Comparison of ENCODE assay signal across 8 cellular contexts in the genomic region with DNA sequence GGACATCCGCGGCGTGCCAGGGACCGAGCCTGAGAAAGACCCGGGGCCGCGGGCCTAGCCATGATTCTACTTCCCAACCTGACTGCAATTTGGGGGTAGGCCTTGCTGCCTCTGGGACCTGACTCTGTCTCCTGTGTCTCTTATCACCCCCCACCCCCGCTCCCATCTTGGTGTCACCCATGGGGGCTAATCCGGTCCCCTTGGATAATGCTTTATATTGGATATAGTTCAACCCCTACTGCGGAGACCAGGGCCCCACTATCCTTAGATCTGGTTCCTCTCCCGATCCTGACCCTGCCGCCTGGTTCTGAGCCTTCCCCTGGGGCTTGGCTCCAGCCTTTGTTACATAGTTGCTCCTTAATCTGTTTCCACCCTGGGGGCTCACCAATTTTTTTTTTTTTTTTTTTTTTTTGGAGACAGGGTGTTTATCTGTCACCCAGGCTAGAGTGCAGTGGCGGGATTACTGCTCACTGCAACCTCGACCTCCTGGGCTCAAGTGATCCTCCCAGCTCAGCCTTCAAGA. TPM values are rescaled to one million over a fixed set of nuclear protein-coding genes. Genes with fewer than 3 reads are reported as not detected.
DNase-seq lines count a peak whose midpoint lies in the region; ATAC-seq and TF ChIP-seq lines count a peak whose summit lies in the region.

No MANE protein-coding gene starts in this region.

- H3K4me3 ChIP-seq in heart right ventricle: peak overlapping the region; percentile 51 to 96 (median 83)
- peak overlapping the region; percentile 73 to 91 (median 74) for H3K4me3 ChIP-seq in breast epithelium
- peak overlapping the region; percentile 71 for H3K4me3 ChIP-seq in mononuclear cell (ENCODE audit: low read length)
- peak overlapping the region; percentile 67 to 89 for H3K4me3 ChIP-seq in vagina

- 39 to 43% methylated on average over 14 of the region's 14 CpGs for WGBS in heart right ventricle, 2 donors

- no peak for DNase-seq in heart right ventricle
- DNase-seq in Right ventricle myocardium superior: no peak
- DNase-seq in breast epithelium (ENCODE audit: low spot score in 2 of 2): no peak
- DNase-seq in vagina (ENCODE audit: extremely low spot score in 2 of 2): no peak
- no peak for DNase-seq in UCSD-AML1 (lab: John Stamatoyannopoulos, UW; ENCODE audit: unreplicated experiment)
- DNase-seq in kidney tubule cell (ENCODE audit: low spot score): no peak
- no peak for DNase-seq in AG08396 (ENCODE audit: low spot score)

- H3K36me3 ChIP-seq in heart right ventricle (peaks cover 0 to 18% (median 0%) of the 10 kb centered on the region in 9 donors), breast epithelium (no peaks in the 10 kb centered on the region), vagina (peaks cover 0 to 11% of the 10 kb centered on the region in 2 donors)

- H3K4me1 ChIP-seq in heart right ventricle: peaks cover 3 to 51% (median 31%) of the 10 kb centered on the region in 9 donors
- H3K4me1 ChIP-seq in breast epithelium: peaks cover 0 to 2% of the 10 kb centered on the region in 2 donors
- H3K4me1 ChIP-seq in mononuclear cell (ENCODE audit: insufficient read depth, low read length): peaks cover 66% of the 10 kb centered on the region
- H3K4me1 ChIP-seq in vagina: peaks cover 43% of the 10 kb centered on the region

- intact Hi-C loops in heart right ventricle (cut with DNase I) (loop anchor here in 6 of 10 donors (5.0 to 10.0 kb wide), 5 partner anchors 65 to 285 kb away; a partner anchor contains a TSS), Right ventricle myocardium superior (cut with DNase I) (loop anchor here (5.0 kb wide), 1 partner anchor 88 kb away; a partner anchor contains a TSS), breast epithelium (cut with DNase I; ENCODE audit: low total_unique reads) (no loop called here), vagina (cut with DNase I) (loop anchor here (5.0 kb wide), 1 partner anchor 288 kb away; a partner anchor contains a TSS)

- H3K27ac ChIP-seq in heart right ventricle (peak overlapping the region in 8 of 10 donors; percentile 63 to 93 (median 88)), breast epithelium (peak overlapping the region; percentile 84 to 95), vagina (peak overlapping the region; percentile 78)

- H3K27me3 ChIP-seq in heart right ventricle: no peaks in the 10 kb centered on the region
- no peaks in the 10 kb centered on the region for H3K27me3 ChIP-seq in breast epithelium
- H3K27me3 ChIP-seq in mononuclear cell (ENCODE audit: insufficient read depth, low read length): no peaks in the 10 kb centered on the region
- H3K27me3 ChIP-seq in vagina: no peaks in the 10 kb centered on the region

- TF ChIP-seq POLR2A in breast epithelium (IDR thresholded peaks at IDR 0.05): no peak
- TF ChIP-seq POLR2A in vagina (IDR thresholded peaks at IDR 0.05): no peak

- TF ChIP-seq CTCF in heart right ventricle (IDR thresholded peaks at IDR 0.05) (no peak), breast epithelium (IDR thresholded peaks at IDR 0.05) (no peak), vagina (IDR thresholded peaks at IDR 0.05) (no peak)

- ATAC-seq in heart right ventricle: no peak
- no peak for ATAC-seq in Right ventricle myocardium superior (ENCODE audit: poor library complexity)

- H3K9me3 ChIP-seq in heart right ventricle: no peaks in the 10 kb centered on the region
- no peaks in the 10 kb centered on the region for H3K9me3 ChIP-seq in breast epithelium
- no peaks in the 10 kb centered on the region for H3K9me3 ChIP-seq in mononuclear cell (ENCODE audit: low read depth, low read length)
- no peaks in the 10 kb centered on the region for H3K9me3 ChIP-seq in vagina

RNA-seq across cellular contexts. Expression of a gene that starts 1.3 kb away (rescaled TPM):
- 1 to 10 TPM; 2.8 to 8.6 (median 4.8) TPM for total RNA-seq in heart right ventricle
- 1 to 10 TPM; 2.2 to 6.1 TPM for polyA plus RNA-seq in heart right ventricle
- total RNA-seq in Right ventricle myocardium superior: 3.6 TPM
- 10 to 100 TPM; 10.2 to 13.0 (median 10.6) TPM for total RNA-seq in breast epithelium
- total RNA-seq in mononuclear cell: 7.3 TPM
- 12.5 TPM for total RNA-seq in vagina

RNA-seq across cellular contexts. Expression of a gene that starts 1.9 kb away (rescaled TPM):
- total RNA-seq in heart right ventricle (10 to 100 TPM; 14.3 to 24.9 (median 16.8) TPM), Right ventricle myocardium superior (15.0 TPM), breast epithelium (10 to 100 TPM; 29.5 to 54.4 (median 34.7) TPM), mononuclear cell (30.9 TPM), vagina (28.7 TPM)
- 10 to 100 TPM; 15.9 to 18.9 TPM for polyA plus RNA-seq in heart right ventricle

RNA-seq across cellular contexts. Expression of a gene that starts 19.1 kb away (rescaled TPM):
- under 1 TPM in 3 of 10 donors, not detected in 7; 0.06 to 0.09 (median 0.07) TPM for total RNA-seq in heart right ventricle
- under 1 TPM; 0.06 to 0.07 TPM for polyA plus RNA-seq in heart right ventricle
- not detected for total RNA-seq in Right ventricle myocardium superior
- 1 to 10 TPM in 2 of 3 donors, under 1 TPM in 1; 0.16 to 1.3 (median 1.0) TPM for total RNA-seq in breast epithelium
- 0.84 TPM for total RNA-seq in mononuclear cell
- 14.0 TPM for total RNA-seq in vagina
